In genomic region chr3:150183619-150184425, GRCh38 we compare ENCODE assay signal across 1 cellular context.
A peak's percentile ranks its signal among the peaks of the same experiment; 100 is the strongest.
TF ChIP-seq lines count a peak whose summit lies in the region.

No MANE protein-coding gene starts in this region.

TF ChIP-seq in HEK293, 187 proteins besides CTCF, POLR2A, EP300 and RAD21 (continued from another document and continues in another):
- no peak for TF ChIP-seq MEIS1 (CRISPR knock-in tag; IDR thresholded peaks at IDR 0.05; ENCODE audit: borderline replicate concordance)
- TF ChIP-seq ZNF843 (tag by site-specific recombination; IDR thresholded peaks at IDR 0.05) = no peak
- TF ChIP-seq ZNF639 (tag by site-specific recombination; IDR thresholded peaks at IDR 0.05) = no peak
- TF ChIP-seq ZNF175 (tag by site-specific recombination; IDR thresholded peaks at IDR 0.05) = no peak
- no peak for TF ChIP-seq ZNF830 (tag by site-specific recombination; IDR thresholded peaks at IDR 0.05; ENCODE audit: low read depth)
- TF ChIP-seq ELK4 (IDR thresholded peaks at IDR 0.05; ENCODE audit: borderline replicate concordance, low read depth, low read length) = no peak
- TF ChIP-seq ZNF600 (tag by site-specific recombination; IDR thresholded peaks at IDR 0.05) = 0 out of 2 replicates have a peak, but pooled peaks have one; percentile 11
- TF ChIP-seq ZNF792 (tag by site-specific recombination; IDR thresholded peaks at IDR 0.05) = no peak
- no peak for TF ChIP-seq HOXD13 (CRISPR knock-in tag; IDR thresholded peaks at IDR 0.05; ENCODE audit: borderline replicate concordance)
- TF ChIP-seq GFI1B (tag by site-specific recombination; IDR thresholded peaks at IDR 0.05) = no peak
- no peak for TF ChIP-seq KLF7 (tag by site-specific recombination; IDR thresholded peaks at IDR 0.05; ENCODE audit: borderline replicate concordance)
- TF ChIP-seq ZBTB20 (tag by site-specific recombination; IDR thresholded peaks at IDR 0.05) = peak; percentile 81
- no peak for TF ChIP-seq ZNF132 (tag by site-specific recombination; IDR thresholded peaks at IDR 0.05; ENCODE audit: borderline replicate concordance)
- no peak for TF ChIP-seq ZNF112 (tag by site-specific recombination; IDR thresholded peaks at IDR 0.05)
- no peak for TF ChIP-seq ZNF580 (tag by site-specific recombination; IDR thresholded peaks at IDR 0.05)
- TF ChIP-seq ZNF148 (tag by site-specific recombination; IDR thresholded peaks at IDR 0.05; ENCODE audit: borderline replicate concordance) = no peak
- TF ChIP-seq ZNF239 (tag by site-specific recombination; IDR thresholded peaks at IDR 0.05) = no peak
- no peak for TF ChIP-seq ZNF561 (tag by site-specific recombination; IDR thresholded peaks at IDR 0.05; ENCODE audit: borderline replicate concordance)
- no peak for TF ChIP-seq ZNF624 (tag by site-specific recombination; IDR thresholded peaks at IDR 0.05)
- TF ChIP-seq ZNF391 (tag by site-specific recombination; IDR thresholded peaks at IDR 0.05; ENCODE audit: borderline replicate concordance, low read depth) = no peak
- no peak for TF ChIP-seq KLF10 (tag by site-specific recombination; IDR thresholded peaks at IDR 0.05)
- TF ChIP-seq ZFP41 (tag by site-specific recombination; IDR thresholded peaks at IDR 0.05; ENCODE audit: borderline replicate concordance) = no peak
- TF ChIP-seq ZNF610 (tag by site-specific recombination; IDR thresholded peaks at IDR 0.05; ENCODE audit: borderline replicate concordance) = no peak
- no peak for TF ChIP-seq ZNF416 (tag by site-specific recombination; IDR thresholded peaks at IDR 0.05)
- TF ChIP-seq ATF2 (tag by site-specific recombination; IDR thresholded peaks at IDR 0.05; ENCODE audit: low read depth) = peak; percentile 85
- no peak for TF ChIP-seq IKZF3 (tag by site-specific recombination; IDR thresholded peaks at IDR 0.05)
- no peak for TF ChIP-seq ZBTB7A (tag by site-specific recombination; IDR thresholded peaks at IDR 0.05; ENCODE audit: low read depth)
- no peak for TF ChIP-seq ZNF548 (tag by site-specific recombination; IDR thresholded peaks at IDR 0.05)
- 0 out of 2 replicates have a peak, but pooled peaks have one; percentile 40 for TF ChIP-seq ZFP37 (tag by site-specific recombination; IDR thresholded peaks at IDR 0.05)
- peak; percentile 90 for TF ChIP-seq PRDM10 (tag by site-specific recombination; IDR thresholded peaks at IDR 0.05)
- TF ChIP-seq ZXDB (tag by site-specific recombination; IDR thresholded peaks at IDR 0.05) = 0 out of 2 replicates have a peak, but pooled peaks have one; percentile 11
- no peak for TF ChIP-seq ZNF704 (tag by site-specific recombination; IDR thresholded peaks at IDR 0.05)
- no peak for TF ChIP-seq ZNF157 (tag by site-specific recombination; IDR thresholded peaks at IDR 0.05)
- no peak for TF ChIP-seq ZNF510 (tag by site-specific recombination; IDR thresholded peaks at IDR 0.05; ENCODE audit: insufficient replicate concordance)
- no peak for TF ChIP-seq BCL11B (tag by site-specific recombination; IDR thresholded peaks at IDR 0.05; ENCODE audit: low read depth)
- no peak for TF ChIP-seq ZNF133 (tag by site-specific recombination; IDR thresholded peaks at IDR 0.05)
- TF ChIP-seq ZNF555 (tag by site-specific recombination; conservative IDR thresholded peaks at IDR 0.05) = no peak
- TF ChIP-seq ZNF513 (tag by site-specific recombination; IDR thresholded peaks at IDR 0.05) = no peak
- TF ChIP-seq ZBTB1 (tag by site-specific recombination; IDR thresholded peaks at IDR 0.05) = no peak
- TF ChIP-seq GLI4 (tag by site-specific recombination; IDR thresholded peaks at IDR 0.05) = no peak
- no peak for TF ChIP-seq ZBTB10 (tag by site-specific recombination; IDR thresholded peaks at IDR 0.05)
- no peak for TF ChIP-seq ZNF426 (tag by site-specific recombination; IDR thresholded peaks at IDR 0.05)
- peak; percentile 30 for TF ChIP-seq ZBTB26 (tag by site-specific recombination; optimal IDR thresholded peaks at IDR 0.05)
- no peak for TF ChIP-seq ZNF18 (tag by site-specific recombination; IDR thresholded peaks at IDR 0.05)
- no peak; the same call in 1 of the 2 replicates for TF ChIP-seq ZNF341 (tag by site-specific recombination; IDR thresholded peaks at IDR 0.05; ENCODE audit: low read depth)
- TF ChIP-seq KLF1 (tag by site-specific recombination; IDR thresholded peaks at IDR 0.05) = no peak
